ENCODE assay signal across 11 cellular contexts in genomic region chr1:48793863-48794262, GRCh38. TPM values are rescaled to one million over a fixed set of nuclear protein-coding genes. Genes with fewer than 3 reads are reported as not detected.
DNase-seq lines count a peak whose midpoint lies in the region; ATAC-seq, FAIRE-seq and TF ChIP-seq lines count a peak whose summit lies in the region.
"Had no signal": no experiment of that assay in that cellular context is flagged by ENCODE, and none has a peak within 500 bp of the region (broad histone marks: within the 10 kb centered on the region; RNA-seq: fewer than 3 reads in every experiment).

No MANE protein-coding gene starts in this region.

- ATAC-seq in GM19463 (IDR thresholded peaks at IDR 0.05; ENCODE audit: unreplicated experiment), result peak; percentile 83
- ATAC-seq in HG03064 (IDR thresholded peaks at IDR 0.05; ENCODE audit: low read depth, unreplicated experiment), result peak; percentile 72

- intact Hi-C loops in activated CD4-positive, alpha-beta T cell treated with anti-CD3 and anti-CD28 coated beads, Interleukin-2, amount 10 ng/mL, durations not matched to agents 24 days and 14 days (cut with micrococcal nuclease), result no loop called here

- no peak for FAIRE-seq in frontal cortex (lab: Jason Lieb, UNC)

- H3K27ac Mint-ChIP-seq in activated CD4-positive, alpha-beta T cell treated with anti-CD3 and anti-CD28 coated beads, Interleukin-2, amount 10 ng/mL, durations not matched to agents 24 days and 14 days, result no peak overlapping the region
- no peak overlapping the region for H3K27ac Mint-ChIP-seq in chondrocyte (ENCODE audit: unreplicated experiment)
- H3K27ac Mint-ChIP-seq: CD4-positive, CD25-positive, alpha-beta regulatory T cell had no signal

- peaks cover 8% of the 10 kb centered on the region for H3K9me3 Mint-ChIP-seq in activated CD4-positive, alpha-beta T cell treated with anti-CD3 and anti-CD28 coated beads, Interleukin-2, amount 10 ng/mL, durations not matched to agents 24 days and 14 days
- no peaks in the 10 kb centered on the region for H3K9me3 Mint-ChIP-seq in chondrocyte (ENCODE audit: low read depth)

- no peak for TF ChIP-seq CTCF in GM12864 (IDR thresholded peaks at IDR 0.05; ENCODE audit: low read depth, low read length, missing control alignments)
- TF ChIP-seq CTCF in chondrocyte (IDR thresholded peaks at IDR 0.05), result no peak

- peaks cover 6% of the 10 kb centered on the region for H3K27me3 Mint-ChIP-seq in activated CD4-positive, alpha-beta T cell treated with anti-CD3 and anti-CD28 coated beads, Interleukin-2, amount 10 ng/mL, durations not matched to agents 24 days and 14 days
- peaks cover 8% of the 10 kb centered on the region for H3K27me3 Mint-ChIP-seq in chondrocyte (ENCODE audit: low read depth)

- H3K36me3 Mint-ChIP-seq in activated CD4-positive, alpha-beta T cell treated with anti-CD3 and anti-CD28 coated beads, Interleukin-2, amount 10 ng/mL, durations not matched to agents 24 days and 14 days (ENCODE audit: low read depth), result no peaks in the 10 kb centered on the region
- no peaks in the 10 kb centered on the region for H3K36me3 Mint-ChIP-seq in chondrocyte (ENCODE audit: low read depth)
- H3K36me3 Mint-ChIP-seq: CD4-positive, CD25-positive, alpha-beta regulatory T cell had no signal

- DNase-seq in GM12864 (ENCODE audit: low read depth) (peak; percentile 25), NOMO-1 treated with DMSO at 0.1 percent for 48 hours (lab: John Stamatoyannopoulos, UW; ENCODE audit: unreplicated experiment) (peak; percentile 90), frontal cortex (ENCODE audit: low spot score in 2 of 2) (no peak), DMS79 treated with DMSO at 0.1 percent for 48 hours (lab: John Stamatoyannopoulos, UW) (no peak), chondrocyte (ENCODE audit: low spot score) (no peak)
- DNase-seq in activated CD4-positive, alpha-beta T cell treated with anti-CD3 and anti-CD28 coated beads, Interleukin-2, amount 10 ng/mL, durations not matched to agents 24 days and 14 days, result no peak
- DNase-seq: CD4-positive, CD25-positive, alpha-beta regulatory T cell; cerebellar nuclear complex had no signal

- H3K4me3 Mint-ChIP-seq in activated CD4-positive, alpha-beta T cell treated with anti-CD3 and anti-CD28 coated beads, Interleukin-2, amount 10 ng/mL, durations not matched to agents 24 days and 14 days, result no peak overlapping the region
- no peak overlapping the region for H3K4me3 Mint-ChIP-seq in chondrocyte (ENCODE audit: unreplicated experiment)
- H3K4me3 Mint-ChIP-seq: CD4-positive, CD25-positive, alpha-beta regulatory T cell; neural crest cell had no signal

- peaks cover 28% of the 10 kb centered on the region for H3K4me1 Mint-ChIP-seq in activated CD4-positive, alpha-beta T cell treated with anti-CD3 and anti-CD28 coated beads, Interleukin-2, amount 10 ng/mL, durations not matched to agents 24 days and 14 days
- no peaks in the 10 kb centered on the region for H3K4me1 Mint-ChIP-seq in chondrocyte (ENCODE audit: low read depth)
- H3K4me1 Mint-ChIP-seq: CD4-positive, CD25-positive, alpha-beta regulatory T cell; neural crest cell had no signal

- H3K4me3 ChIP-seq in GM12864 (ENCODE audit: low read depth, low read length), result no peak overlapping the region

RNA-seq across cellular contexts. Expression of gene BEND5, which starts 17.2 kb away (rescaled TPM):
- total RNA-seq in frontal cortex (18.8 TPM), chondrocyte (1.5 to 4.2 TPM (median 2.2 TPM) in 3 replicates)
- 11.4 and 11.5 TPM in 2 replicates for total RNA-seq in activated CD4-positive, alpha-beta T cell treated with anti-CD3 and anti-CD28 coated beads, Interleukin-2, amount 10 ng/mL, durations not matched to agents 24 days and 14 days

Comparison
In these comparisons a context has a peak if more than half of its experiments do, and no peak if none do; other contexts are left out.
1. DNase-seq: peak in GM12864 (single experiment) and NOMO-1 treated with DMSO at 0.1 percent for 48 hours (single experiment); none in frontal cortex (0 of 2), DMS79 treated with DMSO at 0.1 percent for 48 hours (single experiment), activated CD4-positive, alpha-beta T cell treated with anti-CD3 and anti-CD28 coated beads, Interleukin-2, amount 10 ng/mL, durations not matched to agents 24 days and 14 days (single experiment) and chondrocyte (single experiment).